2 cellular contexts compared by ENCODE assay signal in the genomic region with DNA sequence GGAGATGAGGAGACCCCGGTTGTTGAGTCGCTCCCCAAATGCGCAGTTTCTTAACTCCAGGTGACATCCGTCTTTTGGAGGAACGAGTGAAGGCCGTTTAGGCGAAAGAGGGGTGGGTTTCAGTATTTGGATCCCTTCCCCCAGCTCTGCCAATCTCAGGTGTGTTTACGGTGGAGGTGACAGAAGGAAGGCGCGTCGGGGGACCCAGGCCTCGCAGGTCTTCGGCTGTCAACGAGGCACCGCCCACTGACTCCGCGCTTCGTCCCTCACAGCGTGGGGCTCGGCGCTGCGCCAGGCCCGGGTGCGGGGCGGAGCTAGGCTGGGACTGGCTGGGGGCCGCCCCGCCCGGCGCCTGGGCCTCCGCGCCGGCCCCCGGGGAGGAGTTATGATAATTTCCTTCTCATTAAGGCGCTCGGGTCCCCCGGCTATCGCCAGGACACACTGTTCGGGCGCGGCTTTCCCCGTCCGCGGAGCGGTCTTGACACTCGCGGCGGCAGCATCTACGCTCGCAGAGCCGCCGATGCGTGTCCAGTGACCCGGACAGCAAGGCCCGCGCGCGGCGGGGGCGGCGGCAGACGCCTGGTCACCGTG.
A peak's percentile ranks its signal among the peaks of the same experiment; 100 is the strongest.
TF ChIP-seq lines count a peak whose summit lies in the region.

A gene (plus strand): TSS at position 434 of the 591 bp plus-strand sequence. CDS start 239 bp downstream, outside the sequence.

TF ChIP-seq in GM23338, 12 proteins besides CTCF, POLR2A, EP300 and RAD21:
- TF ChIP-seq POLR2AphosphoS5 (IDR thresholded peaks at IDR 0.05; ENCODE audit: low read depth), result peak; percentile 46; the same call in 1 of the 2 replicates
- no peak for TF ChIP-seq STAT1 (IDR thresholded peaks at IDR 0.05; ENCODE audit: unreplicated experiment)
TF ChIP-seq in GM23338: peak in this region for 1.

TF ChIP-seq in H1, 55 proteins besides CTCF, POLR2A, EP300 and RAD21:
- TF ChIP-seq, protein P1, sequence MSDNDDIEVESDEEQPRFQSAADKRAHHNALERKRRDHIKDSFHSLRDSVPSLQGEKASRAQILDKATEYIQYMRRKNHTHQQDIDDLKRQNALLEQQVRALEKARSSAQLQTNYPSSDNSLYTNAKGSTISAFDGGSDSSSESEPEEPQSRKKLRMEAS (IDR thresholded peaks at IDR 0.05), result peak; percentile 56
- peak; percentile 70 to 79; a peak in 3 of 4 replicates for TF ChIP-seq SIN3A (conservative IDR thresholded peaks at IDR 0.05 in 1 of 2, IDR thresholded peaks at IDR 0.05 in 1 of 2; ENCODE audit: low read depth in 1 of 2, low read length in 2 of 2)
- TF ChIP-seq CREB1 (IDR thresholded peaks at IDR 0.05), result no peak
- TF ChIP-seq JUND (IDR thresholded peaks at IDR 0.05; ENCODE audit: low read length), result no peak
- TF ChIP-seq, protein P2, sequence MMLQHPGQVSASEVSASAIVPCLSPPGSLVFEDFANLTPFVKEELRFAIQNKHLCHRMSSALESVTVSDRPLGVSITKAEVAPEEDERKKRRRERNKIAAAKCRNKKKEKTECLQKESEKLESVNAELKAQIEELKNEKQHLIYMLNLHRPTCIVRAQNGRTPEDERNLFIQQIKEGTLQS (IDR thresholded peaks at IDR 0.05; ENCODE audit: insufficient read depth, low read depth, low read length), result no peak
- no peak for TF ChIP-seq TAF1 (IDR thresholded peaks at IDR 0.05; ENCODE audit: low read depth, low read length)
- TF ChIP-seq KDM4A (IDR thresholded peaks at IDR 0.05; ENCODE audit: low read depth, low read length, severe bottlenecking), result peak; percentile 16
- TF ChIP-seq SRF (IDR thresholded peaks at IDR 0.05; ENCODE audit: low read depth, low read length), result no peak
- no peak for TF ChIP-seq TAF7 (optimal IDR thresholded peaks at IDR 0.05; ENCODE audit: borderline replicate concordance, low read depth, low read length)
- no peak for TF ChIP-seq SIX5 (IDR thresholded peaks at IDR 0.05; ENCODE audit: low read depth, low read length)
- no peak for TF ChIP-seq RNF2 (IDR thresholded peaks at IDR 0.05; ENCODE audit: borderline replicate concordance, low read depth, low read length, missing control alignments, poor library complexity, severe bottlenecking)
- TF ChIP-seq, protein P3, sequence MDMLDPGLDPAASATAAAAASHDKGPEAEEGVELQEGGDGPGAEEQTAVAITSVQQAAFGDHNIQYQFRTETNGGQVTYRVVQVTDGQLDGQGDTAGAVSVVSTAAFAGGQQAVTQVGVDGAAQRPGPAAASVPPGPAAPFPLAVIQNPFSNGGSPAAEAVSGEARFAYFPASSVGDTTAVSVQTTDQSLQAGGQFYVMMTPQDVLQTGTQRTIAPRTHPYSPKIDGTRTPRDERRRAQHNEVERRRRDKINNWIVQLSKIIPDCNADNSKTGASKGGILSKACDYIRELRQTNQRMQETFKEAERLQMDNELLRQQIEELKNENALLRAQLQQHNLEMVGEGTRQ (IDR thresholded peaks at IDR 0.05; ENCODE audit: low read length), result no peak
- TF ChIP-seq CBX5 (IDR thresholded peaks at IDR 0.05; ENCODE audit: low read depth, low read length), result no peak
- no peak for TF ChIP-seq TBP (IDR thresholded peaks at IDR 0.05; ENCODE audit: low read depth, low read length)
- TF ChIP-seq, protein P4, sequence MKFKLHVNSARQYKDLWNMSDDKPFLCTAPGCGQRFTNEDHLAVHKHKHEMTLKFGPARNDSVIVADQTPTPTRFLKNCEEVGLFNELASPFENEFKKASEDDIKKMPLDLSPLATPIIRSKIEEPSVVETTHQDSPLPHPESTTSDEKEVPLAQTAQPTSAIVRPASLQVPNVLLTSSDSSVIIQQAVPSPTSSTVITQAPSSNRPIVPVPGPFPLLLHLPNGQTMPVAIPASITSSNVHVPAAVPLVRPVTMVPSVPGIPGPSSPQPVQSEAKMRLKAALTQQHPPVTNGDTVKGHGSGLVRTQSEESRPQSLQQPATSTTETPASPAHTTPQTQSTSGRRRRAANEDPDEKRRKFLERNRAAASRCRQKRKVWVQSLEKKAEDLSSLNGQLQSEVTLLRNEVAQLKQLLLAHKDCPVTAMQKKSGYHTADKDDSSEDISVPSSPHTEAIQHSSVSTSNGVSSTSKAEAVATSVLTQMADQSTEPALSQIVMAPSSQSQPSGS (IDR thresholded peaks at IDR 0.05; ENCODE audit: low read length), result no peak
- TF ChIP-seq NRF1 (IDR thresholded peaks at IDR 0.05; ENCODE audit: low read depth, low read length), result no peak
- TF ChIP-seq CTBP2 (IDR thresholded peaks at IDR 0.05; ENCODE audit: borderline replicate concordance, insufficient read depth, insufficient read length, low read length), result peak; percentile 20
- no peak for TF ChIP-seq TEAD4 (IDR thresholded peaks at IDR 0.05; ENCODE audit: low read depth, low read length)
- no peak for TF ChIP-seq RBBP5 (IDR thresholded peaks at IDR 0.05; ENCODE audit: borderline replicate concordance, low read depth, low read length)
- TF ChIP-seq CBX8 (IDR thresholded peaks at IDR 0.05; ENCODE audit: borderline replicate concordance, low read depth, low read length), result no peak
- TF ChIP-seq HDAC6 (IDR thresholded peaks at IDR 0.05; ENCODE audit: low read depth, low read length), result no peak
- TF ChIP-seq SP4 (IDR thresholded peaks at IDR 0.05; ENCODE audit: low read length), result no peak
